ENCODE assay signal across 10 cellular contexts in the genomic region with DNA sequence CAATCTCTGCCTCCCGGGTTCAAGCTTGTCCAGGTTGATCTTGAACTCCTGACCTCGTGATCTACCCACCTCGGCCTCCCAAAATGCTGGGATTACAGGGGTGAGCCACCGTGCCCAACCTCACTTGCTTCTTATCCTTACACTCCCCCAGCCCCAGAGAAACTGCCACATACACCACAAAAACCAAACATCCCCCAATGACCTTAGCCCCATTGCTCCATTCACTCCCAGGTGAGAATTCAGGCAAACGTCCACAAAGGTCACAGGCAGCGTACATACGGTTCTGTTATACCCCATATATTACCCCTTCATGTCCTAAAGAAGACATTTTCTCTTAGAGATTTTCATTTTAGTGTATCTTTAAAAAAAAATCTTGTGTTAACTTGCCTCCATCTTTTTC. TPM values are rescaled to one million over a fixed set of nuclear protein-coding genes. Genes with fewer than 3 reads are reported as not detected.
DNase-seq lines count a peak whose midpoint lies in the region; ATAC-seq, FAIRE-seq and TF ChIP-seq lines count a peak whose summit lies in the region.
"Not testable (repeated sequence)": the region's sequence is repeated elsewhere in the genome, so short reads cannot be mapped to it uniquely, and the experiment has no call there.
"Had no signal": no experiment of that assay in that cellular context is flagged by ENCODE, and none has a peak within 500 bp of the region (broad histone marks: within the 10 kb centered on the region; RNA-seq: fewer than 3 reads in every experiment).

No MANE protein-coding gene starts in this region.

- WGBS in mammary epithelial cell (ENCODE audit: low coverage, missing lambda C conversion rate), result 65% methylated on average over 5 of the region's 7 CpGs
- WGBS in esophagus muscularis mucosa, result 77% methylated on average over 7 of the region's 7 CpGs
- WGBS in HepG2 (ENCODE audit: low lambda C conversion rate), result 65% methylated on average over 7 of the region's 7 CpGs
- WGBS in pancreas, 2 donors, result 70 to 87% methylated on average over 7 of the region's 7 CpGs

- H3K27me3 ChIP-seq in A673 (replicated peaks; ENCODE audit: insufficient read depth, low read depth, low read length, poor library complexity); GM23338 (ENCODE audit: insufficient read depth); PC-9 (ENCODE audit: insufficient read depth, low read depth); mammary epithelial cell (ENCODE audit: insufficient read depth, low read length); esophagus muscularis mucosa; HepG2 (ENCODE audit: control insufficient read depth in 1 of 2, insufficient read depth in 2 of 2, low read length in 2 of 2); pancreas: not testable (repeated sequence)

- H3K4me1 Mint-ChIP-seq in GM23338, result peaks cover 14% of the 10 kb centered on the region; the same call in 2 of the 3 replicates
- H3K4me1 Mint-ChIP-seq in activated naive CD4-positive, alpha-beta T cell treated with anti-CD3 and anti-CD28 coated beads, Interleukin-2, amount 50 U/mL, for 24 hours, result not testable (repeated sequence)

- TF ChIP-seq EP300 in esophagus muscularis mucosa (IDR thresholded peaks at IDR 0.05); HepG2 (IDR thresholded peaks at IDR 0.05; ENCODE audit: low read depth in 2 of 2, low read length in 2 of 2); HepG2 (CRISPR knock-in tag; IDR thresholded peaks at IDR 0.05; ENCODE audit: borderline replicate concordance): not testable (repeated sequence)

- FAIRE-seq in HepG2 (lab: Jason Lieb, UNC) (peak; percentile 56), pancreas (lab: Jason Lieb, UNC) (peak; percentile 5)

- not testable (repeated sequence) for ATAC-seq in GM23338, HepG2, pancreas

- not testable (repeated sequence) for H4K20me1 ChIP-seq in GM23338 (replicated peaks; ENCODE audit: insufficient read depth); PC-9 (ENCODE audit: insufficient read depth); mammary epithelial cell (ENCODE audit: insufficient read depth, low read length); HepG2 (ENCODE audit: insufficient read depth, low read length)

- CTCF ChIA-PET in A673 (lab: Charles Lee); mammary epithelial cell (lab: Charles Lee; ENCODE audit: low non-redundant PET); HepG2 (lab: Yijun Ruan, JAX; ENCODE audit: low intra/inter-chr PET ratio, low total read pairs): not testable (repeated sequence)
- CTCF ChIA-PET in PC-9 (lab: Charles Lee), result interaction anchor here (0.7 kb wide), 1 partner anchor 56 kb away, joined by 3 read pairs; no protein-coding TSS in a partner anchor

- H3K36me3 ChIP-seq in A673 (ENCODE audit: insufficient read depth, low read length, poor library complexity, severe bottlenecking) (peaks cover 54% of the 10 kb centered on the region), GM23338 (ENCODE audit: insufficient read depth) (peaks cover 30% of the 10 kb centered on the region), PC-9 (ENCODE audit: low read depth) (0 out of 2 replicates have a peak, but pooled peaks cover 11% of the 10 kb centered on the region), esophagus muscularis mucosa (peaks cover 34 to 52% (median 47%) of the 10 kb centered on the region in 4 donors), HepG2 (replicated peaks in 1 of 2; ENCODE audit: control insufficient read depth in 1 of 2, insufficient read depth in 2 of 2, low read length in 2 of 2) (peaks cover 6 to 31% of the 10 kb centered on the region in 2 experiments; a peak in 4 of 5 replicates), pancreas (peaks cover 0 to 43% (median 0%) of the 10 kb centered on the region in 3 donors)
- H3K36me3 ChIP-seq in mammary epithelial cell (ENCODE audit: insufficient read depth, low read length), result not testable (repeated sequence)

- not testable (repeated sequence) for H3F3A ChIP-seq in GM23338 (replicated peaks; ENCODE audit: low read depth)
- peaks cover 36% of the 10 kb centered on the region; the same call in 1 of the 2 replicates for H3F3A ChIP-seq in PC-9 (ENCODE audit: insufficient read depth, low read depth)

- H3K36me3 Mint-ChIP-seq in GM23338 (ENCODE audit: low read depth), result peaks cover 87% of the 10 kb centered on the region
- H3K36me3 Mint-ChIP-seq in activated naive CD4-positive, alpha-beta T cell treated with anti-CD3 and anti-CD28 coated beads, Interleukin-2, amount 50 U/mL, for 24 hours, result not testable (repeated sequence)

- H2AFZ ChIP-seq in GM23338; PC-9; mammary epithelial cell (ENCODE audit: low read depth, low read length); HepG2 (ENCODE audit: low read length): not testable (repeated sequence)

- not testable (repeated sequence) for H3K27me3 Mint-ChIP-seq in GM23338 (ENCODE audit: insufficient read depth, low read depth, poor library complexity); activated naive CD4-positive, alpha-beta T cell treated with anti-CD3 and anti-CD28 coated beads, Interleukin-2, amount 50 U/mL, for 24 hours

- dilution Hi-C loops in mammary epithelial cell (cut with HindIII; ENCODE audit: low sequenced_read_pairs), result not testable (repeated sequence)

- TF ChIP-seq RAD21 in HepG2 (CRISPR knock-in tag; IDR thresholded peaks at IDR 0.05), result not testable (repeated sequence)

- H3K9me3 ChIP-seq in A673 (ENCODE audit: low read depth, low read length, poor library complexity, severe bottlenecking); PC-9 (ENCODE audit: insufficient read depth, low read depth); mammary epithelial cell (replicated peaks; ENCODE audit: insufficient read depth, low read length); esophagus muscularis mucosa; HepG2 (ENCODE audit: low read length); pancreas: not testable (repeated sequence)

- POLR2A ChIA-PET in A673 (lab: Charles Lee; ENCODE audit: low non-redundant PET), result not testable (repeated sequence)
- POLR2A ChIA-PET in PC-9 (lab: Charles Lee; ENCODE audit: unreplicated experiment), result interaction anchor here (0.6 kb wide), 1 partner anchor 9 kb away, joined by 9 read pairs; no protein-coding TSS in a partner anchor
- POLR2A ChIA-PET in HepG2 (lab: Yijun Ruan, JAX), result interaction anchor here (1.5 kb wide), 1 partner anchor 73 kb away, joined by 7 read pairs; no protein-coding TSS in a partner anchor

- H3K4me1 ChIP-seq in A673 (ENCODE audit: insufficient read depth, low read length, poor library complexity, severe bottlenecking); GM23338 (ENCODE audit: insufficient read depth); PC-9 (replicated peaks; ENCODE audit: insufficient read depth); mammary epithelial cell (ENCODE audit: insufficient read depth, low read length); pancreas: not testable (repeated sequence)
- H3K4me1 ChIP-seq in esophagus muscularis mucosa (peaks cover 0 to 33% (median 21%) of the 10 kb centered on the region in 4 donors), HepG2 (ENCODE audit: insufficient read depth, low read length) (peaks cover 60% of the 10 kb centered on the region)

- DNase-seq in A673 (ENCODE audit: low spot score); GM23338 (ENCODE audit: low spot score); PC-9; mammary epithelial cell; esophagus muscularis mucosa (ENCODE audit: extremely low spot score); HepG2 (ENCODE audit: low spot score); pancreas: not testable (repeated sequence)

- not testable (repeated sequence) for H3K9me3 Mint-ChIP-seq in GM23338; activated naive CD4-positive, alpha-beta T cell treated with anti-CD3 and anti-CD28 coated beads, Interleukin-2, amount 50 U/mL, for 24 hours

- not testable (repeated sequence) for TF ChIP-seq POLR2A in esophagus muscularis mucosa (IDR thresholded peaks at IDR 0.05; ENCODE audit: low read depth); HepG2 (IDR thresholded peaks at IDR 0.05; ENCODE audit: insufficient read depth in 1 of 2, low read depth in 2 of 2, low read length in 2 of 2)

- H3K4me2 ChIP-seq in GM23338; PC-9; mammary epithelial cell (ENCODE audit: insufficient read depth, low read depth, low read length); HepG2 (ENCODE audit: low read depth, low read length): not testable (repeated sequence)

- TF ChIP-seq CTCF in A673 (conservative IDR thresholded peaks at IDR 0.05; ENCODE audit: low read depth, low read length); GM23338 (conservative IDR thresholded peaks at IDR 0.05; ENCODE audit: low read depth in 2 of 2); PC-9 (conservative IDR thresholded peaks at IDR 0.05); mammary epithelial cell (conservative IDR thresholded peaks at IDR 0.05 in 1 of 2, IDR thresholded peaks at IDR 0.05 in 1 of 2; ENCODE audit: extremely low read depth in 1 of 2, insufficient read depth in 1 of 2, low read depth in 1 of 2, low read length in 2 of 2); esophagus muscularis mucosa (IDR thresholded peaks at IDR 0.05); HepG2 (CRISPR knock-in tag; IDR thresholded peaks at IDR 0.05); pancreas (IDR thresholded peaks at IDR 0.05): not testable (repeated sequence)

- intact Hi-C loops in A673 (cut with micrococcal nuclease; ENCODE audit: unreplicated experiment); PC-9 (cut with micrococcal nuclease; ENCODE audit: unreplicated experiment); mammary epithelial cell (cut with micrococcal nuclease); esophagus muscularis mucosa (cut with DNase I); HepG2 (cut with micrococcal nuclease; ENCODE audit: unreplicated experiment); pancreas (cut with DNase I): not testable (repeated sequence)

- H3K4me3 Mint-ChIP-seq in GM23338; activated naive CD4-positive, alpha-beta T cell treated with anti-CD3 and anti-CD28 coated beads, Interleukin-2, amount 50 U/mL, for 24 hours: not testable (repeated sequence)

- not testable (repeated sequence) for H3K79me2 ChIP-seq in GM23338 (replicated peaks; ENCODE audit: insufficient read depth); PC-9 (ENCODE audit: low read depth); mammary epithelial cell (ENCODE audit: insufficient read depth, low read length); HepG2 (ENCODE audit: insufficient read depth, low read length)

- in situ Hi-C loops in mammary epithelial cell (cut with MboI; ENCODE audit: low sequenced_read_pairs in 2 of 2); HepG2 (cut with HindIII; ENCODE audit: extremely low pct_ligation_motif_present, low pct_unique_long_range_greater_than_20kb): not testable (repeated sequence)

- H3K9me2 ChIP-seq in GM23338 (ENCODE audit: insufficient read depth); PC-9 (ENCODE audit: insufficient read depth): not testable (repeated sequence)

- BruUV-seq in A673 (replicated peaks; lab: Mats Ljungman, UMichigan) (TSS peak; percentile 93), PC-9 (replicated peaks; lab: Mats Ljungman, UMichigan) (TSS peak; percentile 66), mammary epithelial cell (replicated peaks; lab: Mats Ljungman, UMichigan) (TSS peak; percentile 84), HepG2 (replicated peaks; lab: Mats Ljungman, UMichigan) (TSS peak; percentile 76)

- H3K27ac ChIP-seq in A673 (ENCODE audit: low read depth, low read length, poor library complexity, severe bottlenecking); PC-9; mammary epithelial cell (ENCODE audit: insufficient read depth, low read depth, low read length); HepG2 (ENCODE audit: extremely low read length, insufficient read depth, low read length); pancreas: not testable (repeated sequence)
- H3K27ac ChIP-seq in GM23338 (ENCODE audit: low read depth) (peak overlapping the region; percentile 32; the same call in 1 of the 2 replicates), esophagus muscularis mucosa (replicated peaks in 1 of 4) (peak overlapping the region; percentile 62 to 79 (median 76))

- H3K27ac Mint-ChIP-seq in GM23338, result not testable (repeated sequence)
- peak overlapping the region; percentile 27 for H3K27ac Mint-ChIP-seq in activated naive CD4-positive, alpha-beta T cell treated with anti-CD3 and anti-CD28 coated beads, Interleukin-2, amount 50 U/mL, for 24 hours

- not testable (repeated sequence) for H3K9ac ChIP-seq in mammary epithelial cell (ENCODE audit: insufficient read depth, low read length); HepG2 (ENCODE audit: insufficient read depth, low read depth, low read length)

- H3K4me3 ChIP-seq in A673 (ENCODE audit: low read depth, low read length, poor library complexity, severe bottlenecking); GM23338; PC-9; mammary epithelial cell (replicated peaks in 1 of 3; ENCODE audit: insufficient read depth in 1 of 3, low read depth in 2 of 3, low read length in 3 of 3); esophagus muscularis mucosa; HepG2 (replicated peaks in 1 of 3; ENCODE audit: insufficient read depth in 1 of 3, low read depth in 2 of 3, low read length in 3 of 3); pancreas: not testable (repeated sequence)

RNA-seq across cellular contexts. Expression of gene ITGB1BP2, which starts 1.1 kb away (rescaled TPM):
- total RNA-seq in A673 (2021) (6.6 and 7.0 TPM in 2 replicates), PC-9 (2021) (5.2 and 5.4 TPM in 2 replicates), mammary epithelial cell (1 to 10 TPM; 1.0 to 1.4 TPM), esophagus muscularis mucosa (10 to 100 TPM; 12.0 to 35.7 (median 22.2) TPM), HepG2 (2016; rRNA removed; fragmentation: Illumina TruSeq; extraction: Trizol) (0.21 and 2.2 TPM in 2 replicates), pancreas (under 1 TPM; 0.13 to 0.58 (median 0.27) TPM)
- total RNA-seq in GM23338 (2014; rRNA removed; shearing (Covaris generic)), result 3.2 and 10.9 TPM in 2 replicates
- polyA plus RNA-seq in GM23338 (2016; fragmentation: Nextera tagmentation; extraction: Ambion mirVana) (0.89 and 2.0 TPM in 2 replicates), mammary epithelial cell (0.49 TPM), HepG2 (2011; rRNA removed) (0.88 and 0.90 TPM in 2 replicates), pancreas (1 to 10 TPM; 1.1 to 2.0 TPM)
- 6.2 TPM for polyA minus RNA-seq in mammary epithelial cell
- total RNA-seq in HepG2 (2016; cell fraction: cytosol; rRNA removed; fragmentation: Illumina TruSeq; extraction: Trizol; ENCODE audit: low read depth), result not detected in 2 replicates
- total RNA-seq in HepG2 (2016; cell fraction: insoluble cytoplasmic fraction; rRNA removed; fragmentation: Illumina TruSeq; extraction: Trizol), result 0.28 and 2.0 TPM in 2 replicates
- 0.24 and 0.46 TPM in 2 replicates for total RNA-seq in HepG2 (2016; cell fraction: membrane; rRNA removed; fragmentation: Illumina TruSeq; extraction: Trizol)
- total RNA-seq in HepG2 (2016; cell fraction: nucleus; rRNA removed; fragmentation: Illumina TruSeq; extraction: Trizol), result 3.9 and 6.3 TPM in 2 replicates
- 0.16 and 0.17 TPM in 2 replicates for polyA plus RNA-seq in HepG2 (2011; cell fraction: cytosol; rRNA removed)
- 3.9 and 4.8 TPM in 2 replicates for polyA plus RNA-seq in HepG2 (2011; cell fraction: nucleus; rRNA removed)
- 0.44 and 0.46 TPM in 2 replicates for polyA plus RNA-seq in HepG2 (2012)
- 0.19 TPM in 1 of 2 replicates, not detected in the other for polyA plus RNA-seq in HepG2 (2016; cell fraction: cytosol; fragmentation: Illumina TruSeq; extraction: Trizol; ENCODE audit: low read depth)
- not detected in 2 replicates for polyA plus RNA-seq in HepG2 (2016; cell fraction: insoluble cytoplasmic fraction; fragmentation: Illumina TruSeq; extraction: Trizol; ENCODE audit: low read depth)
- not detected in 2 replicates for polyA plus RNA-seq in HepG2 (2016; cell fraction: membrane; fragmentation: Illumina TruSeq; extraction: Trizol; ENCODE audit: low read depth)
- 6.4 and 6.6 TPM in 2 replicates for polyA plus RNA-seq in HepG2 (2016; cell fraction: nucleus; fragmentation: Illumina TruSeq; extraction: Trizol; ENCODE audit: insufficient read depth, low read depth)
- 3.5 and 4.2 TPM in 2 replicates for polyA minus RNA-seq in HepG2 (2011; rRNA and poly(A)+ RNA removed; ENCODE audit: low replicate concordance)
- not detected in 2 replicates for polyA minus RNA-seq in HepG2 (2011; cell fraction: cytosol; rRNA and poly(A)+ RNA removed)
- polyA minus RNA-seq in HepG2 (2011; cell fraction: nucleus; rRNA and poly(A)+ RNA removed), result 8.8 and 13.2 TPM in 2 replicates
- polyA plus RNA-seq: GM23248, IgD-negative memory B cell had no signal

RNA-seq across cellular contexts. Expression of gene NONO, which starts 17.1 kb away (rescaled TPM):
- 705 and 792 TPM in 2 replicates for total RNA-seq in A673 (2021)
- total RNA-seq in GM23338 (2014; rRNA removed; shearing (Covaris generic)), result 643 and 656 TPM in 2 replicates
- 329 and 342 TPM in 2 replicates for polyA plus RNA-seq in GM23338 (2016; fragmentation: Nextera tagmentation; extraction: Ambion mirVana)
- 499 and 551 TPM in 2 replicates for total RNA-seq in PC-9 (2021)
- total RNA-seq in mammary epithelial cell, result 100 to 1,000 TPM; 274 to 294 TPM
- 168 TPM for polyA plus RNA-seq in mammary epithelial cell
- 328 TPM for polyA minus RNA-seq in mammary epithelial cell
- total RNA-seq in esophagus muscularis mucosa, result 100 to 1,000 TPM; 191 to 237 (median 235) TPM
- total RNA-seq in HepG2 (2016; rRNA removed; fragmentation: Illumina TruSeq; extraction: Trizol), result 387 and 408 TPM in 2 replicates
- total RNA-seq in HepG2 (2016; cell fraction: cytosol; rRNA removed; fragmentation: Illumina TruSeq; extraction: Trizol; ENCODE audit: low read depth), result 83.7 and 96.2 TPM in 2 replicates
- 357 and 407 TPM in 2 replicates for total RNA-seq in HepG2 (2016; cell fraction: insoluble cytoplasmic fraction; rRNA removed; fragmentation: Illumina TruSeq; extraction: Trizol)
- 204 and 232 TPM in 2 replicates for total RNA-seq in HepG2 (2016; cell fraction: membrane; rRNA removed; fragmentation: Illumina TruSeq; extraction: Trizol)
- 276 and 309 TPM in 2 replicates for total RNA-seq in HepG2 (2016; cell fraction: nucleus; rRNA removed; fragmentation: Illumina TruSeq; extraction: Trizol)
- polyA plus RNA-seq in HepG2 (2011; rRNA removed), result 552 and 605 TPM in 2 replicates
- polyA plus RNA-seq in HepG2 (2011; cell fraction: cytosol; rRNA removed), result 203 and 275 TPM in 2 replicates
- polyA plus RNA-seq in HepG2 (2011; cell fraction: nucleus; rRNA removed), result 485 and 567 TPM in 2 replicates
- polyA plus RNA-seq in HepG2 (2012), result 362 and 372 TPM in 2 replicates
- polyA plus RNA-seq in HepG2 (2016; cell fraction: cytosol; fragmentation: Illumina TruSeq; extraction: Trizol; ENCODE audit: low read depth), result 48.7 and 62.5 TPM in 2 replicates
- 393 and 468 TPM in 2 replicates for polyA plus RNA-seq in HepG2 (2016; cell fraction: insoluble cytoplasmic fraction; fragmentation: Illumina TruSeq; extraction: Trizol; ENCODE audit: low read depth)
- polyA plus RNA-seq in HepG2 (2016; cell fraction: membrane; fragmentation: Illumina TruSeq; extraction: Trizol; ENCODE audit: low read depth), result 164 and 203 TPM in 2 replicates
- polyA plus RNA-seq in HepG2 (2016; cell fraction: nucleus; fragmentation: Illumina TruSeq; extraction: Trizol; ENCODE audit: insufficient read depth, low read depth), result 514 and 576 TPM in 2 replicates
- 327 and 803 TPM in 2 replicates for polyA minus RNA-seq in HepG2 (2011; rRNA and poly(A)+ RNA removed; ENCODE audit: low replicate concordance)
- polyA minus RNA-seq in HepG2 (2011; cell fraction: cytosol; rRNA and poly(A)+ RNA removed), result 186 and 264 TPM in 2 replicates
- polyA minus RNA-seq in HepG2 (2011; cell fraction: nucleus; rRNA and poly(A)+ RNA removed), result 151 and 173 TPM in 2 replicates
- total RNA-seq in pancreas, result 100 to 1,000 TPM; 137 to 215 (median 178) TPM
- polyA plus RNA-seq in pancreas, result 100 to 1,000 TPM in 1 of 2 donors, 10 to 100 TPM in 1; 72.0 to 110 TPM

RNA-seq across cellular contexts. Expression of gene ZMYM3, which starts 46.6 kb away (rescaled TPM):
- 47.6 and 52.7 TPM in 2 replicates for total RNA-seq in A673 (2021)
- 67.6 and 71.1 TPM in 2 replicates for total RNA-seq in GM23338 (2014; rRNA removed; shearing (Covaris generic))
- 31.0 and 37.8 TPM in 2 replicates for polyA plus RNA-seq in GM23338 (2016; fragmentation: Nextera tagmentation; extraction: Ambion mirVana)
- 45.3 and 45.7 TPM in 2 replicates for total RNA-seq in PC-9 (2021)
- 10 to 100 TPM; 14.7 to 15.4 TPM for total RNA-seq in mammary epithelial cell
- 10.6 TPM for polyA plus RNA-seq in mammary epithelial cell
- polyA minus RNA-seq in mammary epithelial cell, result 40.2 TPM
- total RNA-seq in esophagus muscularis mucosa, result 10 to 100 TPM in 3 of 4 donors, 1 to 10 TPM in 1; 9.9 to 19.0 (median 16.8) TPM
- 26.4 and 34.7 TPM in 2 replicates for total RNA-seq in HepG2 (2016; rRNA removed; fragmentation: Illumina TruSeq; extraction: Trizol)
- total RNA-seq in HepG2 (2016; cell fraction: cytosol; rRNA removed; fragmentation: Illumina TruSeq; extraction: Trizol; ENCODE audit: low read depth), result 4.0 and 4.2 TPM in 2 replicates
- 26.2 and 32.3 TPM in 2 replicates for total RNA-seq in HepG2 (2016; cell fraction: insoluble cytoplasmic fraction; rRNA removed; fragmentation: Illumina TruSeq; extraction: Trizol)
- total RNA-seq in HepG2 (2016; cell fraction: membrane; rRNA removed; fragmentation: Illumina TruSeq; extraction: Trizol), result 8.5 and 9.0 TPM in 2 replicates
- 27.9 and 28.4 TPM in 2 replicates for total RNA-seq in HepG2 (2016; cell fraction: nucleus; rRNA removed; fragmentation: Illumina TruSeq; extraction: Trizol)
- polyA plus RNA-seq in HepG2 (2011; rRNA removed), result 35.4 and 41.5 TPM in 2 replicates
- polyA plus RNA-seq in HepG2 (2011; cell fraction: cytosol; rRNA removed), result 22.2 and 22.7 TPM in 2 replicates
- polyA plus RNA-seq in HepG2 (2011; cell fraction: nucleus; rRNA removed), result 139 and 141 TPM in 2 replicates
- 34.7 and 36.0 TPM in 2 replicates for polyA plus RNA-seq in HepG2 (2012)
- polyA plus RNA-seq in HepG2 (2016; cell fraction: cytosol; fragmentation: Illumina TruSeq; extraction: Trizol; ENCODE audit: low read depth), result 1.3 and 1.5 TPM in 2 replicates
- 23.8 and 29.3 TPM in 2 replicates for polyA plus RNA-seq in HepG2 (2016; cell fraction: insoluble cytoplasmic fraction; fragmentation: Illumina TruSeq; extraction: Trizol; ENCODE audit: low read depth)
- polyA plus RNA-seq in HepG2 (2016; cell fraction: membrane; fragmentation: Illumina TruSeq; extraction: Trizol; ENCODE audit: low read depth), result 3.9 and 4.4 TPM in 2 replicates
- polyA plus RNA-seq in HepG2 (2016; cell fraction: nucleus; fragmentation: Illumina TruSeq; extraction: Trizol; ENCODE audit: insufficient read depth, low read depth), result 56.0 and 62.2 TPM in 2 replicates
- 41.9 and 70.9 TPM in 2 replicates for polyA minus RNA-seq in HepG2 (2011; rRNA and poly(A)+ RNA removed; ENCODE audit: low replicate concordance)
- polyA minus RNA-seq in HepG2 (2011; cell fraction: cytosol; rRNA and poly(A)+ RNA removed), result 35.6 and 37.1 TPM in 2 replicates
- 37.1 and 49.9 TPM in 2 replicates for polyA minus RNA-seq in HepG2 (2011; cell fraction: nucleus; rRNA and poly(A)+ RNA removed)
- 10 to 100 TPM in 3 of 6 donors, 1 to 10 TPM in 3; 4.5 to 15.9 (median 8.9) TPM for total RNA-seq in pancreas
- 10 to 100 TPM in 1 of 2 donors, 1 to 10 TPM in 1; 9.0 to 10.8 TPM for polyA plus RNA-seq in pancreas
